ENCODE assay signal across 15 cellular contexts in the genomic region with DNA sequence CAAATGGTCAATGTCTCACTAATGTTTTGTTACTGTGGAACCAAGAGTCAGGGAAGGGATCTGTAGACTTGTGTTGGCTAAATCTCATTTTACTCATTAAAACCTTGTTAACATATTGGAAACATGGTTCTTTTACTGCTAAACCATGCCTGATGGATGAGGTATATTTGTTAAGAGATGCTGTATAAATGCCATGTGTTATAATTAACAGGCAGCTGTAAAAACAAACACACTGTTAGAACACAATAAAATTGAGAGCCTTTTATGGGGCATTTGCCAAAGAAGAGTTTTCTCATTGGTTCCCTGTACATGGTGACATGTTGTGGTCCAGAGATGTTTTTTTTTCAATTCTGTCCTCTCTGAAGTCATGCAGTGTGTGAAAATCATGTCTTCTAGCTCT.
DNase-seq lines count a peak whose midpoint lies in the region; ATAC-seq, FAIRE-seq and TF ChIP-seq lines count a peak whose summit lies in the region.
"Had no signal": no experiment of that assay in that cellular context is flagged by ENCODE, and none has a peak within 500 bp of the region (broad histone marks: within the 10 kb centered on the region; RNA-seq: fewer than 3 reads in every experiment).

No MANE protein-coding gene starts in this region.

- H3K9me1 ChIP-seq in endothelial cell of umbilical vein (replicated peaks; ENCODE audit: control insufficient read depth, extremely low read depth, insufficient read depth, low read length) = no peaks in the 10 kb centered on the region

- DNase-seq in NCI-H1694 treated with DMSO at 0.1 percent for 48 hours (lab: John Stamatoyannopoulos, UW) = peak; percentile 19
- DNase-seq in NCI-H1694 (lab: John Stamatoyannopoulos, UW) = no peak
- peak; percentile 39 for DNase-seq in NCI-H2029 treated with DMSO at 0.1 percent for 48 hours (lab: John Stamatoyannopoulos, UW)
- peak; percentile 56 for DNase-seq in endothelial cell of umbilical vein (ENCODE audit: low read depth, low spot score)
- DNase-seq in activated T-cell treated with anti-CD3 and anti-CD28 coated beads, Interleukin-2, amount 50 U/mL, for 1 hour = no peak
- no peak for DNase-seq in GM19239 (ENCODE audit: insufficient read length, low spot score)
- DNase-seq: activated gamma-delta T cell; CD4-positive, alpha-beta memory T cell; lower lobe of right lung; NCI-H1048; stimulated activated CD4-positive, alpha-beta T cell treated with anti-CD3 and anti-CD28 coated beads, Interleukin-2, amount 100 ng/mL, for 24 hours; thyroid gland had no signal

- H3K4me3 ChIP-seq in endothelial cell of umbilical vein (replicated peaks in 1 of 3; ENCODE audit: insufficient read depth in 1 of 3, low read depth in 1 of 3, low read length in 3 of 3) (no peak overlapping the region), stomach smooth muscle (ENCODE audit: low read length in 2 of 2) (no peak overlapping the region)
- H3K4me3 ChIP-seq: lower lobe of right lung, thyroid gland had no signal

- TF ChIP-seq CTCF in endothelial cell of umbilical vein (IDR thresholded peaks at IDR 0.05; ENCODE audit: extremely low read depth in 1 of 2, insufficient read depth in 1 of 2, low read depth in 1 of 2, low read length in 2 of 2) = no peak

- H3K4me2 ChIP-seq in endothelial cell of umbilical vein (ENCODE audit: insufficient read depth, low read length) = no peak overlapping the region

- POLR2A ChIA-PET in endothelial cell of umbilical vein (lab: Charles Lee) = no interaction called here

- CTCF ChIA-PET in endothelial cell of umbilical vein (lab: Charles Lee) = interaction anchor here (0.9 to 1.5 kb wide), 2 partner anchors 8 to 9 kb away, joined by 3 read pairs; no protein-coding TSS in a partner anchor

- dilution Hi-C loops in endothelial cell of umbilical vein (cut with MboI; ENCODE audit: extremely low pct_ligation_motif_present, low sequenced_read_pairs) = no loop called here

- H4K20me1 ChIP-seq in endothelial cell of umbilical vein (replicated peaks; ENCODE audit: control insufficient read depth, extremely low read depth, insufficient read depth, low read length) = no peaks in the 10 kb centered on the region

- H3K9ac ChIP-seq in endothelial cell of umbilical vein (replicated peaks; ENCODE audit: extremely low read depth, insufficient read depth, low read length) = no peak overlapping the region
- H3K9ac ChIP-seq in stomach smooth muscle (ENCODE audit: low read length in 2 of 2) = no peak overlapping the region

- peaks cover 6% of the 10 kb centered on the region for H3K79me2 ChIP-seq in endothelial cell of umbilical vein (ENCODE audit: control insufficient read depth, insufficient read depth, low read length)

- FAIRE-seq in endothelial cell of umbilical vein (lab: Jason Lieb, UNC) (no peak), GM19239 (lab: Jason Lieb, UNC) (no peak)

- H3K9me3 ChIP-seq in endothelial cell of umbilical vein (replicated peaks; ENCODE audit: control insufficient read depth, insufficient read depth, low read length) (no peaks in the 10 kb centered on the region), stomach smooth muscle (ENCODE audit: control insufficient read depth in 2 of 2, low read length in 2 of 2) (no peaks in the 10 kb centered on the region)
- H3K9me3 ChIP-seq: lower lobe of right lung, thyroid gland had no signal

- H3K4me1 ChIP-seq in endothelial cell of umbilical vein (ENCODE audit: control insufficient read depth, extremely low read depth, insufficient read depth, low read length) = no peaks in the 10 kb centered on the region
- peaks cover 27% of the 10 kb centered on the region for H3K4me1 ChIP-seq in stomach smooth muscle (ENCODE audit: control insufficient read depth, insufficient read depth, low read length)

- ATAC-seq in HG03280 (IDR thresholded peaks at IDR 0.05; ENCODE audit: unreplicated experiment) = no peak
- ATAC-seq: lower lobe of right lung, SK-N-SH treated with all-trans-retinoic acid at 6 μM for 48 hours had no signal

- intact Hi-C loops in endothelial cell of umbilical vein (cut with micrococcal nuclease) = no loop called here

- no peak for TF ChIP-seq POLR2A in endothelial cell of umbilical vein (IDR thresholded peaks at IDR 0.05; ENCODE audit: low read depth, low read length)

- no peak overlapping the region for H2AFZ ChIP-seq in endothelial cell of umbilical vein (ENCODE audit: low read depth, low read length)

- H3K36me3 ChIP-seq in endothelial cell of umbilical vein (ENCODE audit: control insufficient read depth in 2 of 2, extremely low read depth in 1 of 2, insufficient read depth in 2 of 2, low read length in 2 of 2) (no peaks in the 10 kb centered on the region), stomach smooth muscle (ENCODE audit: control insufficient read depth in 2 of 2, insufficient read depth in 2 of 2, low read length in 2 of 2) (peaks cover 2 to 4% of the 10 kb centered on the region in 2 donors)
- H3K36me3 ChIP-seq: thyroid gland had no signal

- BruUV-seq in endothelial cell of umbilical vein (replicated peaks; lab: Mats Ljungman, UMichigan) = no TSS peak

- no peaks in the 10 kb centered on the region for H3K27me3 ChIP-seq in endothelial cell of umbilical vein (ENCODE audit: control insufficient read depth in 2 of 2, insufficient read depth in 2 of 2, low read length in 2 of 2)
- H3K27me3 ChIP-seq in stomach smooth muscle (ENCODE audit: control insufficient read depth in 1 of 2, insufficient read depth in 2 of 2, low read length in 2 of 2) = no peaks in the 10 kb centered on the region
- H3K27me3 ChIP-seq: thyroid gland had no signal

- H3K27ac ChIP-seq in endothelial cell of umbilical vein (ENCODE audit: insufficient read depth, low read depth, low read length) (no peak overlapping the region), stomach smooth muscle (ENCODE audit: low read length) (peak overlapping the region; percentile 55)
- H3K27ac ChIP-seq: lower lobe of right lung, thyroid gland had no signal

TF ChIP-seq in endothelial cell of umbilical vein, 7 proteins besides CTCF, POLR2A, EP300 and RAD21:
- TF ChIP-seq GATA2 (IDR thresholded peaks at IDR 0.05; ENCODE audit: insufficient read depth, insufficient read length, low read depth, low read length) (no peak), FOS (IDR thresholded peaks at IDR 0.05; ENCODE audit: borderline replicate concordance, insufficient read depth, low read length) (no peak), MYC (IDR thresholded peaks at IDR 0.05; ENCODE audit: low read depth, low read length) (no peak), EZH2 (IDR thresholded peaks at IDR 0.05; ENCODE audit: borderline replicate concordance, low read depth, low read length, severe bottlenecking) (no peak)
TF ChIP-seq in endothelial cell of umbilical vein: peak in this region for 0.

Comparison
In these comparisons a context has a peak if more than half of its experiments do, and no peak if none do; other contexts are left out.
1. DNase-seq: peak in NCI-H1694 treated with DMSO at 0.1 percent for 48 hours (single experiment), NCI-H2029 treated with DMSO at 0.1 percent for 48 hours (single experiment) and endothelial cell of umbilical vein (single experiment); none in NCI-H1694 (single experiment), activated T-cell treated with anti-CD3 and anti-CD28 coated beads, Interleukin-2, amount 50 U/mL, for 1 hour (single experiment) and GM19239 (single experiment).